28 cellular contexts compared by ENCODE assay signal in the genomic region with DNA sequence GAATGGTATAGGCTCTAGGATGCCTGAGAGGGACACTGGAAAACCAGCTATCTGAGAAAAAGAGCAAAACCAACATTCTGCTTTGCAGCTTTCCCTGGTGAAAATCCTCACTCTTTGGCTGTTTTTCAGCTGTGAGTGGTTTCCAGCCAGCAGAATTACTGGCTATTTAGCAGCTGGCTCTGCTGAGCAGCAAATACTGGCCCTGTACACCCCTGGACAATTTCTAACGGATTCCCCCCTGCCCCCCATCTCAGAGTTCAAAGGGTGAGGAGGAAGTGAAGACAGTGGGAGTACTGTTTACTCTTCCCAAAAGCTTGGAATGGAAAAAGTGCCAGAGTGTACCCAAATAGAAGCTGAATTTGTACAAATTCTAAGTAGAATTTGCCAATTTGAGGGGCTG. TPM values are rescaled to one million over a fixed set of nuclear protein-coding genes. Genes with fewer than 3 reads are reported as not detected.
DNase-seq lines count a peak whose midpoint lies in the region; ATAC-seq, FAIRE-seq and TF ChIP-seq lines count a peak whose summit lies in the region.
"Had no signal": no experiment of that assay in that cellular context is flagged by ENCODE, and none has a peak within 500 bp of the region (broad histone marks: within the 10 kb centered on the region; RNA-seq: fewer than 3 reads in every experiment).

No MANE protein-coding gene starts in this region.

- H3K36me3 ChIP-seq in HepG2 (replicated peaks in 1 of 2; ENCODE audit: control insufficient read depth in 1 of 2, insufficient read depth in 2 of 2, low read length in 2 of 2) (no peaks in the 10 kb centered on the region), right lobe of liver (no peaks in the 10 kb centered on the region), ovary (no peaks in the 10 kb centered on the region)
- H3K36me3 ChIP-seq: BLaER1 treated with 17β-estradiol and CSF1 and Interleukin-3, amounts not matched to agents 10 nM and 100 nM had no signal

- DNase-seq in activated CD4-positive, alpha-beta T cell treated with anti-CD3 and anti-CD28 coated beads, Interleukin-2, amount 10 ng/mL, durations not matched to agents 24 days and 14 days = peak; percentile 28
- DNase-seq in activated CD4-positive, alpha-beta T cell treated with anti-CD3 and anti-CD28 coated beads, Interleukin-2, amount 10 ng/mL, durations not matched to agents 7 days and 5 days = no peak
- no peak for DNase-seq in HepG2 (ENCODE audit: low spot score)
- no peak for DNase-seq in right lobe of liver
- peak; percentile 16 for DNase-seq in medulla oblongata (ENCODE audit: extremely low spot score)
- DNase-seq in ovary = peak in 4 of 5 donors; percentile 50 to 72 (median 64)
- no peak for DNase-seq in D341Med (ENCODE audit: low spot score)
- DNase-seq in NCI-H774 (lab: John Stamatoyannopoulos, UW) = no peak
- DNase-seq: AML-193; Caco-2; Calu3; CD4-positive, alpha-beta T cell; CD8-positive, alpha-beta T cell; DMS 273 treated with DMSO at 0.1 percent for 48 hours; DMS153; DMS53; DMS79; DND-41; EL; GDM1 had no signal

- H3K27me3 Mint-ChIP-seq in activated CD4-positive, alpha-beta T cell treated with anti-CD3 and anti-CD28 coated beads, Interleukin-2, amount 10 ng/mL, durations not matched to agents 24 days and 14 days = peaks cover 7% of the 10 kb centered on the region
- H3K27me3 Mint-ChIP-seq in activated CD4-positive, alpha-beta T cell treated with anti-CD3 and anti-CD28 coated beads, Interleukin-2, amount 10 ng/mL, durations not matched to agents 7 days and 5 days = peaks cover 7% of the 10 kb centered on the region

- H3K27ac Mint-ChIP-seq in activated CD4-positive, alpha-beta T cell treated with anti-CD3 and anti-CD28 coated beads, Interleukin-2, amount 10 ng/mL, durations not matched to agents 24 days and 14 days = no peak overlapping the region
- H3K27ac Mint-ChIP-seq in activated CD4-positive, alpha-beta T cell treated with anti-CD3 and anti-CD28 coated beads, Interleukin-2, amount 10 ng/mL, durations not matched to agents 7 days and 5 days = no peak overlapping the region
- H3K27ac Mint-ChIP-seq: B cell; CD4-positive, alpha-beta T cell; CD8-positive, alpha-beta T cell had no signal

- POLR2A ChIA-PET in activated CD4-positive, alpha-beta T cell treated with anti-CD3 and anti-CD28 coated beads, Interleukin-2, amount 10 ng/mL, durations not matched to agents 7 days and 5 days (lab: Charles Lee) = no interaction called here
- POLR2A ChIA-PET in HepG2 (lab: Yijun Ruan, JAX) = no interaction called here

- in situ Hi-C loops in HepG2 (cut with HindIII; ENCODE audit: extremely low pct_ligation_motif_present, low pct_unique_long_range_greater_than_20kb) = no loop called here

- no peak for TF ChIP-seq CTCF in HepG2 (CRISPR knock-in tag; IDR thresholded peaks at IDR 0.05)
- TF ChIP-seq CTCF in right lobe of liver (IDR thresholded peaks at IDR 0.05) = no peak
- TF ChIP-seq CTCF in ovary (IDR thresholded peaks at IDR 0.05) = no peak

- H2AFZ ChIP-seq in HepG2 (ENCODE audit: low read length) = no peak overlapping the region

- TF ChIP-seq EP300 in HepG2 (IDR thresholded peaks at IDR 0.05; ENCODE audit: low read depth in 2 of 2, low read length in 2 of 2) = no peak
- TF ChIP-seq EP300 in HepG2 (CRISPR knock-in tag; IDR thresholded peaks at IDR 0.05; ENCODE audit: borderline replicate concordance) = no peak
- TF ChIP-seq EP300 in ovary (IDR thresholded peaks at IDR 0.05) = no peak

- no peak for FAIRE-seq in HepG2 (lab: Jason Lieb, UNC)
- FAIRE-seq: A549, GM12878, GM12892, GM18507 had no signal

- H3K4me3 ChIP-seq in HepG2 (replicated peaks in 1 of 3; ENCODE audit: insufficient read depth in 1 of 3, low read depth in 2 of 3, low read length in 3 of 3) (no peak overlapping the region), right lobe of liver (no peak overlapping the region), ovary (no peak overlapping the region)
- H3K4me3 ChIP-seq: A549; BLaER1 treated with 17β-estradiol and CSF1 and Interleukin-3, amounts not matched to agents 10 nM and 100 nM; GM12878 had no signal

- peaks cover 14% of the 10 kb centered on the region for H3K4me1 ChIP-seq in HepG2 (ENCODE audit: insufficient read depth, low read length)
- H3K4me1 ChIP-seq in right lobe of liver = no peaks in the 10 kb centered on the region
- H3K4me1 ChIP-seq in ovary (ENCODE audit: insufficient read depth) = peaks cover 10% of the 10 kb centered on the region
- H3K4me1 ChIP-seq: A549; BLaER1 treated with 17β-estradiol and CSF1 and Interleukin-3, amounts not matched to agents 10 nM and 100 nM; Caco-2 had no signal

- BruUV-seq in HepG2 (replicated peaks; lab: Mats Ljungman, UMichigan) = no TSS peak

- H3K9ac ChIP-seq in HepG2 (ENCODE audit: insufficient read depth, low read depth, low read length) = no peak overlapping the region
- H3K9ac ChIP-seq: BLaER1 treated with 17β-estradiol and CSF1 and Interleukin-3, amounts not matched to agents 10 nM and 100 nM had no signal

- no peaks in the 10 kb centered on the region for H3K4me1 Mint-ChIP-seq in activated CD4-positive, alpha-beta T cell treated with anti-CD3 and anti-CD28 coated beads, Interleukin-2, amount 10 ng/mL, durations not matched to agents 24 days and 14 days
- no peaks in the 10 kb centered on the region for H3K4me1 Mint-ChIP-seq in activated CD4-positive, alpha-beta T cell treated with anti-CD3 and anti-CD28 coated beads, Interleukin-2, amount 10 ng/mL, durations not matched to agents 7 days and 5 days
- H3K4me1 Mint-ChIP-seq: B cell had no signal

- no peaks in the 10 kb centered on the region for H3K9me3 ChIP-seq in HepG2 (ENCODE audit: low read length)
- no peaks in the 10 kb centered on the region for H3K9me3 ChIP-seq in right lobe of liver
- H3K9me3 ChIP-seq in ovary = no peaks in the 10 kb centered on the region
- H3K9me3 ChIP-seq: A549; BLaER1 treated with 17β-estradiol and CSF1 and Interleukin-3, amounts not matched to agents 10 nM and 100 nM; Caco-2 had no signal

- WGBS in HepG2 (ENCODE audit: low lambda C conversion rate) = 0% methylated on average over 1 of the region's 1 CpG
- WGBS in right lobe of liver (ENCODE audit: insufficient coverage, low coverage, low lambda C conversion rate, missing lambda C conversion rate) = 0% methylated on average over 1 of the region's 1 CpG
- WGBS in ovary, 3 donors = 0 to 2% (median 0%) methylated on average over 1 of the region's 1 CpG

- intact Hi-C loops in activated CD4-positive, alpha-beta T cell treated with anti-CD3 and anti-CD28 coated beads, Interleukin-2, amount 10 ng/mL, durations not matched to agents 24 days and 14 days (cut with micrococcal nuclease) = no loop called here
- intact Hi-C loops in HepG2 (cut with micrococcal nuclease; ENCODE audit: unreplicated experiment) (no loop called here), right lobe of liver (cut with DNase I) (no loop called here), ovary (cut with DNase I) (no loop called here)

- H3K4me2 ChIP-seq in HepG2 (ENCODE audit: low read depth, low read length) = no peak overlapping the region
- H3K4me2 ChIP-seq: A549; BLaER1 treated with 17β-estradiol and CSF1 and Interleukin-3, amounts not matched to agents 10 nM and 100 nM had no signal

- no peak overlapping the region for H3K4me3 Mint-ChIP-seq in activated CD4-positive, alpha-beta T cell treated with anti-CD3 and anti-CD28 coated beads, Interleukin-2, amount 10 ng/mL, durations not matched to agents 24 days and 14 days
- no peak overlapping the region for H3K4me3 Mint-ChIP-seq in activated CD4-positive, alpha-beta T cell treated with anti-CD3 and anti-CD28 coated beads, Interleukin-2, amount 10 ng/mL, durations not matched to agents 7 days and 5 days
- H3K4me3 Mint-ChIP-seq: B cell; CD4-positive, alpha-beta T cell; CD8-positive, alpha-beta T cell had no signal

- no peaks in the 10 kb centered on the region for H3K79me2 ChIP-seq in HepG2 (ENCODE audit: insufficient read depth, low read length)

- TF ChIP-seq RAD21 in HepG2 (CRISPR knock-in tag; IDR thresholded peaks at IDR 0.05) = no peak

- TF ChIP-seq POLR2A in HepG2 (IDR thresholded peaks at IDR 0.05; ENCODE audit: insufficient read depth in 1 of 2, low read depth in 2 of 2, low read length in 2 of 2) = no peak
- TF ChIP-seq POLR2A in right lobe of liver (IDR thresholded peaks at IDR 0.05) = no peak
- no peak for TF ChIP-seq POLR2A in ovary (IDR thresholded peaks at IDR 0.05)

- H3K27ac ChIP-seq in HepG2 (ENCODE audit: extremely low read length, insufficient read depth, low read length) (no peak overlapping the region), right lobe of liver (no peak overlapping the region), ovary (no peak overlapping the region)
- H3K27ac ChIP-seq: 22Rv1; A549; BLaER1 treated with 17β-estradiol and CSF1 and Interleukin-3, amounts not matched to agents 10 nM and 100 nM; C4-2B had no signal

- ATAC-seq in HepG2 (peak; percentile 9; the same call in 1 of the 3 replicates), right lobe of liver (no peak)
- ATAC-seq: A549; CD8-positive, alpha-beta T cell; GM12878 had no signal

- no peaks in the 10 kb centered on the region for H3K9me3 Mint-ChIP-seq in activated CD4-positive, alpha-beta T cell treated with anti-CD3 and anti-CD28 coated beads, Interleukin-2, amount 10 ng/mL, durations not matched to agents 24 days and 14 days
- H3K9me3 Mint-ChIP-seq in activated CD4-positive, alpha-beta T cell treated with anti-CD3 and anti-CD28 coated beads, Interleukin-2, amount 10 ng/mL, durations not matched to agents 7 days and 5 days = no peaks in the 10 kb centered on the region
- H3K9me3 Mint-ChIP-seq: CD4-positive, alpha-beta T cell; CD8-positive, alpha-beta T cell had no signal

- H3K27me3 ChIP-seq in HepG2 (ENCODE audit: control insufficient read depth in 1 of 2, insufficient read depth in 2 of 2, low read length in 2 of 2) = peaks cover 1 to 12% of the 10 kb centered on the region in 2 experiments; a peak in 2 of 5 replicates
- no peaks in the 10 kb centered on the region for H3K27me3 ChIP-seq in right lobe of liver
- no peaks in the 10 kb centered on the region for H3K27me3 ChIP-seq in ovary
- H3K27me3 ChIP-seq: BLaER1 treated with 17β-estradiol and CSF1 and Interleukin-3, amounts not matched to agents 10 nM and 100 nM had no signal

- H4K20me1 ChIP-seq in HepG2 (ENCODE audit: insufficient read depth, low read length) = no peaks in the 10 kb centered on the region
- H4K20me1 ChIP-seq: BLaER1 treated with 17β-estradiol and CSF1 and Interleukin-3, amounts not matched to agents 10 nM and 100 nM had no signal

- no peaks in the 10 kb centered on the region for H3K36me3 Mint-ChIP-seq in activated CD4-positive, alpha-beta T cell treated with anti-CD3 and anti-CD28 coated beads, Interleukin-2, amount 10 ng/mL, durations not matched to agents 24 days and 14 days (ENCODE audit: low read depth)
- no peaks in the 10 kb centered on the region for H3K36me3 Mint-ChIP-seq in activated CD4-positive, alpha-beta T cell treated with anti-CD3 and anti-CD28 coated beads, Interleukin-2, amount 10 ng/mL, durations not matched to agents 7 days and 5 days (ENCODE audit: low read depth)
- H3K36me3 Mint-ChIP-seq: CD8-positive, alpha-beta T cell had no signal

- CTCF ChIA-PET in activated CD4-positive, alpha-beta T cell treated with anti-CD3 and anti-CD28 coated beads, Interleukin-2, amount 10 ng/mL, durations not matched to agents 7 days and 5 days (lab: Charles Lee) = interaction anchor here (0.6 to 1.7 kb wide), 2 partner anchors 12 to 46 kb away, joined by 3 to 4 read pairs; no protein-coding TSS in a partner anchor
- CTCF ChIA-PET in HepG2 (lab: Yijun Ruan, JAX; ENCODE audit: low intra/inter-chr PET ratio, low total read pairs) = no interaction called here

RNA-seq across cellular contexts. Expression of a gene that starts 26.1 kb away (rescaled TPM):
- 177 and 178 TPM in 2 replicates for total RNA-seq in activated CD4-positive, alpha-beta T cell treated with anti-CD3 and anti-CD28 coated beads, Interleukin-2, amount 10 ng/mL, durations not matched to agents 24 days and 14 days
- 10 to 100 TPM; 71.1 to 75.2 TPM for total RNA-seq in activated CD4-positive, alpha-beta T cell treated with anti-CD3 and anti-CD28 coated beads, Interleukin-2, amount 10 ng/mL, durations not matched to agents 7 days and 5 days
- 142 and 153 TPM in 2 replicates for total RNA-seq in HepG2 (2016; rRNA removed; fragmentation: Illumina TruSeq; extraction: Trizol)
- 85.2 and 85.6 TPM in 2 replicates for total RNA-seq in HepG2 (2016; cell fraction: cytosol; rRNA removed; fragmentation: Illumina TruSeq; extraction: Trizol; ENCODE audit: low read depth)
- 148 and 152 TPM in 2 replicates for total RNA-seq in HepG2 (2016; cell fraction: insoluble cytoplasmic fraction; rRNA removed; fragmentation: Illumina TruSeq; extraction: Trizol)
- total RNA-seq in HepG2 (2016; cell fraction: membrane; rRNA removed; fragmentation: Illumina TruSeq; extraction: Trizol) = 114 and 119 TPM in 2 replicates
- total RNA-seq in HepG2 (2016; cell fraction: nucleus; rRNA removed; fragmentation: Illumina TruSeq; extraction: Trizol) = 83.0 and 87.0 TPM in 2 replicates
- polyA plus RNA-seq in HepG2 (2011; rRNA removed) = 158 and 167 TPM in 2 replicates
- 161 and 264 TPM in 2 replicates for polyA plus RNA-seq in HepG2 (2011; cell fraction: cytosol; rRNA removed)
- 321 and 379 TPM in 2 replicates for polyA plus RNA-seq in HepG2 (2011; cell fraction: nucleus; rRNA removed)
- polyA plus RNA-seq in HepG2 (2012) = 91.4 and 129 TPM in 2 replicates
- polyA plus RNA-seq in HepG2 (2016; cell fraction: cytosol; fragmentation: Illumina TruSeq; extraction: Trizol; ENCODE audit: low read depth) = 122 and 142 TPM in 2 replicates
- 167 and 186 TPM in 2 replicates for polyA plus RNA-seq in HepG2 (2016; cell fraction: insoluble cytoplasmic fraction; fragmentation: Illumina TruSeq; extraction: Trizol; ENCODE audit: low read depth)
- polyA plus RNA-seq in HepG2 (2016; cell fraction: membrane; fragmentation: Illumina TruSeq; extraction: Trizol; ENCODE audit: low read depth) = 126 and 131 TPM in 2 replicates
- 177 and 185 TPM in 2 replicates for polyA plus RNA-seq in HepG2 (2016; cell fraction: nucleus; fragmentation: Illumina TruSeq; extraction: Trizol; ENCODE audit: insufficient read depth, low read depth)
- polyA minus RNA-seq in HepG2 (2011; rRNA and poly(A)+ RNA removed; ENCODE audit: low replicate concordance) = 143 and 197 TPM in 2 replicates
- polyA minus RNA-seq in HepG2 (2011; cell fraction: cytosol; rRNA and poly(A)+ RNA removed) = 41.3 and 41.8 TPM in 2 replicates
- 91.3 and 103 TPM in 2 replicates for polyA minus RNA-seq in HepG2 (2011; cell fraction: nucleus; rRNA and poly(A)+ RNA removed)
- 100 to 1,000 TPM in 2 of 6 experiments, 10 to 100 TPM in 4; 43.1 to 136 (median 56.7) TPM for total RNA-seq in right lobe of liver
- total RNA-seq in ovary = 10 to 100 TPM; 40.8 to 74.0 (median 54.4) TPM
- polyA plus RNA-seq in ovary = 10 to 100 TPM; 24.8 to 51.4 TPM

RNA-seq across cellular contexts. Expression of a gene that starts 39.3 kb away (rescaled TPM):
- 61.7 and 61.9 TPM in 2 replicates for total RNA-seq in activated CD4-positive, alpha-beta T cell treated with anti-CD3 and anti-CD28 coated beads, Interleukin-2, amount 10 ng/mL, durations not matched to agents 24 days and 14 days
- 10 to 100 TPM; 88.2 to 89.2 TPM for total RNA-seq in activated CD4-positive, alpha-beta T cell treated with anti-CD3 and anti-CD28 coated beads, Interleukin-2, amount 10 ng/mL, durations not matched to agents 7 days and 5 days
- 10.8 and 14.8 TPM in 2 replicates for total RNA-seq in HepG2 (2016; rRNA removed; fragmentation: Illumina TruSeq; extraction: Trizol)
- 8.0 and 13.0 TPM in 2 replicates for total RNA-seq in HepG2 (2016; cell fraction: cytosol; rRNA removed; fragmentation: Illumina TruSeq; extraction: Trizol; ENCODE audit: low read depth)
- 7.6 and 15.8 TPM in 2 replicates for total RNA-seq in HepG2 (2016; cell fraction: insoluble cytoplasmic fraction; rRNA removed; fragmentation: Illumina TruSeq; extraction: Trizol)
- total RNA-seq in HepG2 (2016; cell fraction: membrane; rRNA removed; fragmentation: Illumina TruSeq; extraction: Trizol) = 16.2 and 20.0 TPM in 2 replicates
- total RNA-seq in HepG2 (2016; cell fraction: nucleus; rRNA removed; fragmentation: Illumina TruSeq; extraction: Trizol) = 20.9 and 28.1 TPM in 2 replicates
- polyA plus RNA-seq in HepG2 (2011; rRNA removed) = 39.5 and 39.6 TPM in 2 replicates
- polyA plus RNA-seq in HepG2 (2011; cell fraction: cytosol; rRNA removed) = 19.5 and 25.1 TPM in 2 replicates
- 126 and 152 TPM in 2 replicates for polyA plus RNA-seq in HepG2 (2011; cell fraction: nucleus; rRNA removed)
- 18.3 and 19.5 TPM in 2 replicates for polyA plus RNA-seq in HepG2 (2012)
- polyA plus RNA-seq in HepG2 (2016; cell fraction: cytosol; fragmentation: Illumina TruSeq; extraction: Trizol; ENCODE audit: low read depth) = 10.6 and 15.8 TPM in 2 replicates
- polyA plus RNA-seq in HepG2 (2016; cell fraction: insoluble cytoplasmic fraction; fragmentation: Illumina TruSeq; extraction: Trizol; ENCODE audit: low read depth) = 14.2 and 24.0 TPM in 2 replicates
- 22.4 and 27.8 TPM in 2 replicates for polyA plus RNA-seq in HepG2 (2016; cell fraction: membrane; fragmentation: Illumina TruSeq; extraction: Trizol; ENCODE audit: low read depth)
- 91.6 and 101 TPM in 2 replicates for polyA plus RNA-seq in HepG2 (2016; cell fraction: nucleus; fragmentation: Illumina TruSeq; extraction: Trizol; ENCODE audit: insufficient read depth, low read depth)
- 47.1 and 49.5 TPM in 2 replicates for polyA minus RNA-seq in HepG2 (2011; rRNA and poly(A)+ RNA removed; ENCODE audit: low replicate concordance)
- 13.8 and 15.2 TPM in 2 replicates for polyA minus RNA-seq in HepG2 (2011; cell fraction: cytosol; rRNA and poly(A)+ RNA removed)
- polyA minus RNA-seq in HepG2 (2011; cell fraction: nucleus; rRNA and poly(A)+ RNA removed) = 62.4 and 69.0 TPM in 2 replicates
- total RNA-seq in right lobe of liver = 10 to 100 TPM; 25.6 to 43.5 (median 30.3) TPM
- 10 to 100 TPM; 22.2 to 47.2 (median 30.8) TPM for total RNA-seq in ovary
- 10 to 100 TPM; 29.0 to 62.6 TPM for polyA plus RNA-seq in ovary

Comparison
In these comparisons a context has a peak if more than half of its experiments do, and no peak if none do; other contexts are left out.
1. DNase-seq: peak in activated CD4-positive, alpha-beta T cell treated with anti-CD3 and anti-CD28 coated beads, Interleukin-2, amount 10 ng/mL, durations not matched to agents 24 days and 14 days (single experiment), medulla oblongata (single experiment) and ovary (4 of 5); none in activated CD4-positive, alpha-beta T cell treated with anti-CD3 and anti-CD28 coated beads, Interleukin-2, amount 10 ng/mL, durations not matched to agents 7 days and 5 days (single experiment), HepG2 (single experiment), right lobe of liver (0 of 3), D341Med (single experiment) and NCI-H774 (single experiment).